8 cellular contexts compared by ENCODE assay signal in the genomic region with DNA sequence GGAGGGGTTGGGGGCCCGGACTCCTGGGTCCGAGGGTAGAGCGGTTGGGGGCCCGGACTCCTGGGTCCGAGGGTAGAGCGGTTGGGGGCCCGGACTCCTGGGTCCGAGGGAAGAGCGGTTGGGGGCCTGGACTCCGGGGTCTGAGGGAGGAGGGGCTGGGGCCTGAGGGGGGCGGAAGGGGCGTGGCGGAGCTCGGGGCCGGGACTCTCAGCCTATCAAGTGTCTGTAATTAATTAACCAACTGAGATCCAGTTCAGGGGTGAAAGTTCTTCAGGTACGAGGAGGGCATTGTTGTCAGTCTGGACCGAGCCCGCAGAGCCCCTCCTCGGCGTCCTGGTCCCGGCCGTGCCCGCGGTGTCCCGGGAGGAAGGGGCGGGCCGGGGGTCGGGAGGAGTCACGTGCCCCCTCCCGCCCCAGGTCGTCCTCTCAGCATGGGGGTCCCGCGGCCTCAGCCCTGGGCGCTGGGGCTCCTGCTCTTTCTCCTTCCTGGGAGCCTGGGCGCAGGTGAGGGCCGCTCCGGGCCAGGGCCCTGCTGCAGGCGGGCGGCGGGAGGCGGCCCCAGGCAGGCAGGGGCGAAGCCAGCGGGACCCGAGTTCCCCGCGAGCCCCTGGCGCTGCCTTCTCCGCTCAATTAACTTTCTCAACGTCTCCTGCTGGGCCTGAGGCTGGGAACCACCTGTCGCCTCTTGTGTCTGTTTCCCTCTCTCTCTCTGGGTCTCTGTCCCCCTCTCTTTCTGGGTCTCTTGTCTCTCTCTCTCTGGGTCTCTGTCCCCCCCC. TPM values are rescaled to one million over a fixed set of nuclear protein-coding genes. Genes with fewer than 3 reads are reported as not detected.
DNase-seq lines count a peak whose midpoint lies in the region; ATAC-seq, FAIRE-seq and TF ChIP-seq lines count a peak whose summit lies in the region.

No MANE protein-coding gene starts in this region.

- peak overlapping the region; percentile 74 to 92 (median 89) for H3K27ac Mint-ChIP-seq in naive thymus-derived CD4-positive, alpha-beta T cell

- no peak for TF ChIP-seq CTCF in BJ (IDR thresholded peaks at IDR 0.05; ENCODE audit: insufficient read depth, low read depth, low read length)

- H3K4me1 ChIP-seq in naive thymus-derived CD4-positive, alpha-beta T cell (ENCODE audit: control insufficient read depth in 2 of 2, insufficient read depth in 2 of 2, low read length in 2 of 2), result peaks cover 11 to 40% of the 10 kb centered on the region in 2 donors

- H3K9me3 ChIP-seq in naive thymus-derived CD4-positive, alpha-beta T cell (ENCODE audit: control insufficient read depth in 2 of 3, low read length in 3 of 3), result no peaks in the 10 kb centered on the region

- peak overlapping the region; percentile 67 for H3K4me3 ChIP-seq in BJ (ENCODE audit: low read depth, low read length)
- peak overlapping the region; percentile 61 for H3K4me3 ChIP-seq in naive thymus-derived CD4-positive, alpha-beta T cell (ENCODE audit: low read length)

- peak overlapping the region; percentile 84 to 95 (median 90) for H3K4me3 Mint-ChIP-seq in naive thymus-derived CD4-positive, alpha-beta T cell

- peaks cover 0 to 6% (median 3%) of the 10 kb centered on the region in 5 donors for H3K36me3 Mint-ChIP-seq in naive thymus-derived CD4-positive, alpha-beta T cell

- no peaks in the 10 kb centered on the region for H3K36me3 ChIP-seq in BJ (ENCODE audit: control insufficient read depth, insufficient read depth, low read length)
- H3K36me3 ChIP-seq in naive thymus-derived CD4-positive, alpha-beta T cell (ENCODE audit: control insufficient read depth in 2 of 3, insufficient read depth in 3 of 3, low read length in 3 of 3), result no peaks in the 10 kb centered on the region

- POLR2A ChIA-PET in BJ (lab: Charles Lee), result interaction anchor here (0.7 kb wide), 1 partner anchor 10 kb away, joined by 5 read pairs; no protein-coding TSS in a partner anchor
- POLR2A ChIA-PET in naive thymus-derived CD4-positive, alpha-beta T cell (lab: Charles Lee), result interaction anchor here (0.5 to 2.2 kb wide), 13 partner anchors 9 to 67 kb away, joined by 3 to 14 read pairs (median 5); a partner anchor contains a TSS

- peak overlapping the region; percentile 59 for H3K27ac ChIP-seq in epithelial cell of prostate
- peak overlapping the region; percentile 81 for H3K27ac ChIP-seq in naive thymus-derived CD4-positive, alpha-beta T cell (ENCODE audit: low read depth, low read length)

- intact Hi-C loops in naive thymus-derived CD4-positive, alpha-beta T cell (cut with micrococcal nuclease), result loop anchor here in 1 of 2 donors (2.0 kb wide), 1 partner anchor 22 kb away; no protein-coding TSS in a partner anchor

- FAIRE-seq in HTR-8/SVneo (lab: Jason Lieb, UNC), result no peak

- H3K27me3 ChIP-seq in BJ (ENCODE audit: control insufficient read depth, insufficient read depth, low read length), result no peaks in the 10 kb centered on the region
- no peaks in the 10 kb centered on the region for H3K27me3 ChIP-seq in naive thymus-derived CD4-positive, alpha-beta T cell (ENCODE audit: control insufficient read depth in 2 of 2, insufficient read depth in 2 of 2, low read length in 2 of 2)

- H3K9me3 Mint-ChIP-seq in naive thymus-derived CD4-positive, alpha-beta T cell, result no peaks in the 10 kb centered on the region

- peaks cover 0 to 13% (median 0%) of the 10 kb centered on the region in 5 donors for H3K27me3 Mint-ChIP-seq in naive thymus-derived CD4-positive, alpha-beta T cell

- peak; percentile 49 for ATAC-seq in naive thymus-derived CD4-positive, alpha-beta T cell
- ATAC-seq in GM21825 (IDR thresholded peaks at IDR 0.05; ENCODE audit: unreplicated experiment), result no peak

- CTCF ChIA-PET in BJ (lab: Yijun Ruan, JAX), result interaction anchor here (0.6 to 2.8 kb wide), 6 partner anchors 9 to 159 kb away, joined by 3 to 11 read pairs (median 4); a partner anchor contains a TSS
- CTCF ChIA-PET in naive thymus-derived CD4-positive, alpha-beta T cell (lab: Charles Lee), result interaction anchor here (0.6 to 3.3 kb wide), 5 partner anchors 23 to 134 kb away, joined by 3 to 26 read pairs (median 4); no protein-coding TSS in a partner anchor

- H3K4me1 Mint-ChIP-seq in naive thymus-derived CD4-positive, alpha-beta T cell, result peaks cover 24 to 57% (median 40%) of the 10 kb centered on the region in 7 donors

- no peak for DNase-seq in BJ (ENCODE audit: low read depth)
- peak; percentile 59 for DNase-seq in HTR-8/SVneo (ENCODE audit: insufficient read length, low spot score)
- DNase-seq in UCSD-AML1 (lab: John Stamatoyannopoulos, UW; ENCODE audit: unreplicated experiment), result peak; percentile 52
- DNase-seq in epithelial cell of prostate (ENCODE audit: low read depth, low spot score), result no peak
- DNase-seq in naive thymus-derived CD4-positive, alpha-beta T cell, result peak in 1 of 9 donors; percentile 12
- no peak for DNase-seq in superior temporal gyrus (ENCODE audit: extremely low spot score)
- DNase-seq in A172 (ENCODE audit: low spot score), result no peak

RNA-seq across cellular contexts. Expression of a gene that starts 0.7 kb away (rescaled TPM):
- 77.3 and 98.8 TPM in 2 replicates for polyA plus RNA-seq in BJ (2011; rRNA removed)
- 19.1 and 24.5 TPM in 2 replicates for polyA minus RNA-seq in BJ (2011; rRNA and poly(A)+ RNA removed)
- total RNA-seq in naive thymus-derived CD4-positive, alpha-beta T cell, result 100 to 1,000 TPM in 1 of 5 experiments, 10 to 100 TPM in 3, 1 to 10 TPM in 1; 8.2 to 177 (median 47.5) TPM
- 100 to 1,000 TPM; 117 to 129 TPM for polyA plus RNA-seq in naive thymus-derived CD4-positive, alpha-beta T cell
- total RNA-seq in A172 (2014; rRNA removed; shearing (Covaris generic)), result 0.17 and 0.77 TPM in 2 replicates

RNA-seq across cellular contexts. Expression of a gene that starts 14.6 kb away (rescaled TPM):
- 52.4 and 68.9 TPM in 2 replicates for polyA plus RNA-seq in BJ (2011; rRNA removed)
- 24.2 and 29.5 TPM in 2 replicates for polyA minus RNA-seq in BJ (2011; rRNA and poly(A)+ RNA removed)
- 10 to 100 TPM in 1 of 5 experiments, 1 to 10 TPM in 4; 1.9 to 14.5 (median 3.5) TPM for total RNA-seq in naive thymus-derived CD4-positive, alpha-beta T cell
- 10 to 100 TPM in 1 of 2 donors, 1 to 10 TPM in 1; 6.9 to 12.3 TPM for polyA plus RNA-seq in naive thymus-derived CD4-positive, alpha-beta T cell
- total RNA-seq in A172 (2014; rRNA removed; shearing (Covaris generic)), result 0.46 TPM in 1 of 2 replicates, not detected in the other

RNA-seq across cellular contexts. Expression of a gene that starts 16.9 kb away (rescaled TPM):
- polyA plus RNA-seq in BJ (2011; rRNA removed), result 2,226 and 2,533 TPM in 2 replicates
- 789 and 1,493 TPM in 2 replicates for polyA minus RNA-seq in BJ (2011; rRNA and poly(A)+ RNA removed)
- total RNA-seq in naive thymus-derived CD4-positive, alpha-beta T cell, result 1,000 to 10,000 TPM; 2,065 to 3,362 (median 2,972) TPM
- 1,000 to 10,000 TPM; 2,125 to 2,254 TPM for polyA plus RNA-seq in naive thymus-derived CD4-positive, alpha-beta T cell
- 2,104 and 3,140 TPM in 2 replicates for total RNA-seq in A172 (2014; rRNA removed; shearing (Covaris generic))

RNA-seq across cellular contexts. Expression of a gene that starts 25.8 kb away (rescaled TPM):
- 2,322 and 6,136 TPM in 2 replicates for polyA plus RNA-seq in BJ (2011; rRNA removed)
- polyA minus RNA-seq in BJ (2011; rRNA and poly(A)+ RNA removed), result 934 and 1,887 TPM in 2 replicates
- 1,000 to 10,000 TPM; 2,467 to 6,044 (median 5,762) TPM for total RNA-seq in naive thymus-derived CD4-positive, alpha-beta T cell
- 1,000 to 10,000 TPM; 3,356 to 4,438 TPM for polyA plus RNA-seq in naive thymus-derived CD4-positive, alpha-beta T cell
- 1,452 and 1,525 TPM in 2 replicates for total RNA-seq in A172 (2014; rRNA removed; shearing (Covaris generic))

RNA-seq across cellular contexts. Expression of a gene that starts 39.1 kb away (rescaled TPM):
- 4.9 and 7.7 TPM in 2 replicates for polyA plus RNA-seq in BJ (2011; rRNA removed)
- 2.7 and 3.2 TPM in 2 replicates for polyA minus RNA-seq in BJ (2011; rRNA and poly(A)+ RNA removed)
- total RNA-seq in naive thymus-derived CD4-positive, alpha-beta T cell, result 100 to 1,000 TPM in 3 of 5 experiments, 10 to 100 TPM in 2; 90.6 to 401 (median 280) TPM
- 100 to 1,000 TPM; 148 to 168 TPM for polyA plus RNA-seq in naive thymus-derived CD4-positive, alpha-beta T cell
- total RNA-seq in A172 (2014; rRNA removed; shearing (Covaris generic)), result 4.7 and 6.2 TPM in 2 replicates

Comparison
In these comparisons a context has a peak if more than half of its experiments do, and no peak if none do; other contexts are left out.
1. DNase-seq: peak in HTR-8/SVneo (single experiment) and UCSD-AML1 (single experiment); none in BJ (single experiment), epithelial cell of prostate (single experiment), superior temporal gyrus (single experiment) and A172 (single experiment).